ENCODE assay signal across 22 cellular contexts in genomic region chrX:123256378-123256777, GRCh38.
DNase-seq lines count a peak whose midpoint lies in the region; ATAC-seq, FAIRE-seq and TF ChIP-seq lines count a peak whose summit lies in the region.
"Had no signal": no experiment of that assay in that cellular context is flagged by ENCODE, and none has a peak within 500 bp of the region (broad histone marks: within the 10 kb centered on the region; RNA-seq: fewer than 3 reads in every experiment).

No MANE protein-coding gene starts in this region.

- H3K9me3 ChIP-seq in astrocyte (ENCODE audit: insufficient read depth, low read depth, low read length), result no peaks in the 10 kb centered on the region
- H3K9me3 ChIP-seq: ovary had no signal

- intact Hi-C loops in Calu3 (cut with micrococcal nuclease; ENCODE audit: unreplicated experiment), result no loop called here

- no peaks in the 10 kb centered on the region for H3K79me2 ChIP-seq in astrocyte (ENCODE audit: insufficient read depth, low read length)

- TF ChIP-seq POLR2A in erythroblast (IDR thresholded peaks at IDR 0.05; ENCODE audit: low read length), result no peak

- H3K4me1 Mint-ChIP-seq in astrocyte (ENCODE audit: low read depth, unreplicated experiment) (no peaks in the 10 kb centered on the region), Calu3 (ENCODE audit: low read depth, unreplicated experiment) (no peaks in the 10 kb centered on the region)

- H2AFZ ChIP-seq in astrocyte (ENCODE audit: low read depth, low read length), result no peak overlapping the region
- H2AFZ ChIP-seq: GM23248 had no signal

- H3K4me3 ChIP-seq in astrocyte (ENCODE audit: insufficient read depth, low read depth, low read length), result no peak overlapping the region
- H3K4me3 ChIP-seq: cardiac muscle cell, GM23248, ovary had no signal

- H3K27ac ChIP-seq in astrocyte (ENCODE audit: low read depth, low read length), result no peak overlapping the region
- H3K27ac ChIP-seq: cardiac muscle cell, GM23248, ovary had no signal

- H3K27me3 Mint-ChIP-seq in astrocyte (ENCODE audit: low read depth, unreplicated experiment) (no peaks in the 10 kb centered on the region), Calu3 (ENCODE audit: unreplicated experiment) (no peaks in the 10 kb centered on the region)

- H3K27ac Mint-ChIP-seq in astrocyte (ENCODE audit: unreplicated experiment), result no peak overlapping the region
- H3K27ac Mint-ChIP-seq in Calu3 (ENCODE audit: unreplicated experiment), result no peak overlapping the region

- DNase-seq in astrocyte (ENCODE audit: low read depth) (no peak), erythroblast (lab: John Stamatoyannopoulos, UW) (no peak), Calu3 (no peak)
- DNase-seq: activated gamma-delta T cell treated with Interleukin-2 at 50 U/mL for 16 hours, dermis blood vessel endothelial cell, DMS 273 treated with DMSO at 0.1 percent for 48 hours, foreskin fibroblast, GM23248, kidney glomerular epithelial cell, mammary epithelial cell, NCI-H1105 treated with DMSO at 0.1 percent for 48 hours, NCI-H526, ovary, right cardiac atrium, SHP77 had no signal

- CTCF ChIA-PET in Calu3 (lab: Charles Lee), result no interaction called here

- H3K4me1 ChIP-seq in astrocyte (ENCODE audit: insufficient read depth, low read length), result no peaks in the 10 kb centered on the region

- peaks cover 5% of the 10 kb centered on the region for H3K9me3 Mint-ChIP-seq in astrocyte (ENCODE audit: unreplicated experiment)
- H3K9me3 Mint-ChIP-seq in Calu3 (ENCODE audit: low read depth, unreplicated experiment), result no peaks in the 10 kb centered on the region

- TF ChIP-seq CTCF in astrocyte (IDR thresholded peaks at IDR 0.05; ENCODE audit: insufficient read depth, low read depth, low read length), result no peak
- no peak for TF ChIP-seq CTCF in Calu3 (IDR thresholded peaks at IDR 0.05; ENCODE audit: unreplicated experiment)

- H3K4me2 ChIP-seq in astrocyte (ENCODE audit: low read length), result no peak overlapping the region

- no peaks in the 10 kb centered on the region for H3K27me3 ChIP-seq in astrocyte (ENCODE audit: insufficient read depth, low read length)
- H3K27me3 ChIP-seq: cardiac muscle cell, ovary had no signal

- H4K20me1 ChIP-seq in astrocyte (ENCODE audit: insufficient read depth, low read length), result no peaks in the 10 kb centered on the region

- H3K36me3 Mint-ChIP-seq in astrocyte (ENCODE audit: low read depth, unreplicated experiment), result peaks cover 15% of the 10 kb centered on the region
- no peaks in the 10 kb centered on the region for H3K36me3 Mint-ChIP-seq in Calu3 (ENCODE audit: insufficient read depth, unreplicated experiment)

- BruUV-seq in Calu3 (replicated peaks; lab: Mats Ljungman, UMichigan), result no TSS peak

- no peaks in the 10 kb centered on the region for H3K36me3 ChIP-seq in astrocyte (ENCODE audit: insufficient read depth, low read length)
- H3K36me3 ChIP-seq: cardiac muscle cell, ovary had no signal

- FAIRE-seq in astrocyte (lab: Jason Lieb, UNC), result peak; percentile 83
- FAIRE-seq: G401.6 had no signal

- H3K9ac ChIP-seq in astrocyte (ENCODE audit: low read length), result no peak overlapping the region
- H3K9ac ChIP-seq: GM23248 had no signal

- ATAC-seq in GM18511 (IDR thresholded peaks at IDR 0.05; ENCODE audit: unreplicated experiment) (peak; percentile 86), GM19395 (IDR thresholded peaks at IDR 0.05; ENCODE audit: unreplicated experiment) (peak; percentile 52), HG02943 (IDR thresholded peaks at IDR 0.05; ENCODE audit: low read depth, unreplicated experiment) (peak; percentile 87), GM21576 (IDR thresholded peaks at IDR 0.05; ENCODE audit: unreplicated experiment) (no peak), GM21528 (IDR thresholded peaks at IDR 0.05; ENCODE audit: low FRiP score, unreplicated experiment) (no peak)
- ATAC-seq: right cardiac atrium had no signal

- H3K4me3 Mint-ChIP-seq in astrocyte (ENCODE audit: unreplicated experiment), result no peak overlapping the region
- H3K4me3 Mint-ChIP-seq in Calu3 (ENCODE audit: low read depth, unreplicated experiment), result no peak overlapping the region

Comparison
In these comparisons a context has a peak if more than half of its experiments do, and no peak if none do; other contexts are left out.
1. ATAC-seq: peak in GM18511 (single experiment), GM19395 (single experiment) and HG02943 (single experiment); none in GM21576 (single experiment) and GM21528 (single experiment).